In the genomic region with DNA sequence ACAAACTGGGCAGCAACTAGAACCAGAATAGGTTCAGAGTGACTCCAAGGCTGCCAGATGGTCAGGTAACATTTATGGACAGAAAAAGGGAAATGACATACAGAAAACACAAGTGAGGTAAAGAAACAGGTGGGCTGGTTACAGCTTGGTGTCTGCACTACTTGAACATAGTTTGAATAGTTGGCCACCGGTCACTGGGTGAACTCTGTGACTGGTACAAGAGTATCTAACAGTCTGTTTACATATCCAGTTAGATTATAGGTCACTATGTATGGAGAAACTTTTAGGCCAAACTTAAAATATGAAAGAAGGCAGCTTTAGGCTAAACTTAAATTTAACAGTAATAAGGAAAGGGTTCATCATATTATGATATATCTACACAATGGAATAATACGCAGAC, we compare ENCODE assay signal across 33 cellular contexts.
"Had no signal": no experiment of that assay in that cellular context is flagged by ENCODE, and none has a peak within 500 bp of the region (broad histone marks: within the 10 kb centered on the region; RNA-seq: fewer than 3 reads in every experiment).

No MANE protein-coding gene starts in this region.

- H3K27ac Mint-ChIP-seq: T-cell had no signal

- H2AFZ ChIP-seq: PC-9 had no signal

- H3K36me3 Mint-ChIP-seq: T-cell had no signal

- H3K9me3 Mint-ChIP-seq: T-cell had no signal

- H3K4me3 Mint-ChIP-seq: T-cell had no signal

- H3K4me3 ChIP-seq: MG63, PC-9, SJCRH30, SK-N-MC had no signal

- H3K9me3 ChIP-seq: MG63, SJCRH30 had no signal

- H3K4me1 ChIP-seq: SJCRH30 had no signal

- H3K27me3 Mint-ChIP-seq: T-cell had no signal

- H3K27me3 ChIP-seq: MG63, SJCRH30 had no signal

- ATAC-seq: Panc1, Right ventricle myocardium inferior, SK-N-SH treated with all-trans-retinoic acid at 6 μM for 48 hours, T-cell had no signal

- H3K4me1 Mint-ChIP-seq: T-cell had no signal

- DNase-seq: Kasumi-1, MG63, NCI-H1048, NCI-H1092 treated with DMSO at 0.1 percent for 48 hours, NCI-H1105 treated with DMSO at 0.1 percent for 48 hours, NCI-H1417, NCI-H1436, NCI-H146, NCI-H1694, NCI-H187, NCI-H1930, NCI-H2029 treated with DMSO at 0.1 percent for 48 hours, NCI-H2081 treated with DMSO at 0.1 percent for 48 hours, NCI-H2107, NCI-H2171, NCI-H226, NCI-H446 treated with DMSO at 0.1 percent for 48 hours, NCI-H510A, NCI-H524, NCI-H526, NCI-H69, NCI-H748 treated with DMSO at 0.1 percent for 48 hours, NCI-H82, PC-9, SHP77, SIG-M5, T-cell had no signal

- H3K27ac ChIP-seq: PC-9, RWPE1, SJCRH30, SK-N-MC had no signal

- H3K4me2 ChIP-seq: PC-9 had no signal

- H3K36me3 ChIP-seq: MG63, SJCRH30 had no signal
